18 cellular contexts compared by ENCODE assay signal in genomic region chr16:57721765-57722499, GRCh38. TPM values are rescaled to one million over a fixed set of nuclear protein-coding genes. Genes with fewer than 3 reads are reported as not detected.
"Had no signal": no experiment of that assay in that cellular context is flagged by ENCODE, and none has a peak within 500 bp of the region (broad histone marks: within the 10 kb centered on the region; RNA-seq: fewer than 3 reads in every experiment).

No MANE protein-coding gene starts in this region.

- FAIRE-seq: islet of Langerhans, small intestine had no signal

- H3K9me3 ChIP-seq: left lung, right atrium auricular region had no signal

- ATAC-seq: activated CD4-positive, CD25-positive, alpha-beta regulatory T cell treated with anti-CD3 and anti-CD28 coated beads, Interleukin-2, amount 50 U/mL, for 24 hours; activated T-helper 17 cell treated with anti-CD3 and anti-CD28 coated beads, Interleukin-2, amount 50 U/mL, for 72 hours; left lung; stimulated activated naive CD8-positive, alpha-beta T cell treated with anti-CD3 and anti-CD28 coated beads, Interleukin-15, amount 100 ng/mL, for 72 hours; T-cell had no signal

- H3K4me1 ChIP-seq: left lung, right atrium auricular region had no signal

- H3K4me3 ChIP-seq: left lung, right atrium auricular region had no signal

- H3K36me3 ChIP-seq: left lung, right atrium auricular region had no signal

- H3K27ac ChIP-seq: epithelial cell of prostate, left lung, right atrium auricular region had no signal

- DNase-seq: activated CD4-positive, alpha-beta T cell treated with anti-CD3 and anti-CD28 coated beads, Interleukin-2, amount 50 U/mL, for 1 hour; activated naive CD4-positive, alpha-beta T cell treated with Interleukin-2 at 50 U/mL for 16 hours; activated T-cell treated with anti-CD3 and anti-CD28 coated beads for 4 hours; anterior cingulate cortex; effector memory CD4-positive, alpha-beta T cell; mammary epithelial cell; naive B cell; small intestine; stimulated activated naive CD8-positive, alpha-beta T cell treated with anti-CD3 and anti-CD28 coated beads, Interleukin-15, amount 100 ng/mL, for 72 hours; T-cell; T-helper 9 cell had no signal

- H3K27me3 ChIP-seq: left lung, right atrium auricular region had no signal

RNA-seq across cellular contexts. Expression of gene DRC7, which starts 27.3 kb away (rescaled TPM):
- total RNA-seq: activated CD8-positive, alpha-beta memory T cell treated with anti-CD3 and anti-CD28 coated beads for 36 hours; activated T-helper 17 cell treated with anti-CD3 and anti-CD28 coated beads, Interleukin-2, amount 50 U/mL, for 72 hours; mammary epithelial cell; right atrium auricular region; T-cell had no signal

RNA-seq across cellular contexts. Expression of gene ADGRG3, which starts 53.8 kb away (rescaled TPM):
- total RNA-seq: activated CD8-positive, alpha-beta memory T cell treated with anti-CD3 and anti-CD28 coated beads for 36 hours; activated T-helper 17 cell treated with anti-CD3 and anti-CD28 coated beads, Interleukin-2, amount 50 U/mL, for 72 hours; mammary epithelial cell had no signal
